1 cellular context compared by ENCODE assay signal in genomic region chr2:55518846-55519167, GRCh38.
TF ChIP-seq lines count a peak whose summit lies in the region.

No MANE protein-coding gene starts in this region.

TF ChIP-seq in SK-N-SH treated with all-trans-retinoic acid at 6 μM for 48 hours, 23 proteins besides CTCF, POLR2A, EP300 and RAD21 (continued from another document):
- TF ChIP-seq ZC3H10 (CRISPR knock-in tag; IDR thresholded peaks at IDR 0.05) (no peak), RARB (CRISPR knock-in tag; IDR thresholded peaks at IDR 0.05) (no peak), ZNF565 (CRISPR knock-in tag; conservative IDR thresholded peaks at IDR 0.05; ENCODE audit: low read depth) (no peak), POU6F1 (CRISPR knock-in tag; IDR thresholded peaks at IDR 0.05; ENCODE audit: borderline replicate concordance, low read depth) (no peak), BACH2 (CRISPR knock-in tag; IDR thresholded peaks at IDR 0.05; ENCODE audit: borderline replicate concordance) (no peak), PATZ1 (CRISPR knock-in tag; IDR thresholded peaks at IDR 0.05; ENCODE audit: borderline replicate concordance) (no peak), ISL1 (CRISPR knock-in tag; IDR thresholded peaks at IDR 0.05) (no peak)
